ENCODE assay signal across 15 cellular contexts in genomic region chr6:1574895-1575212, GRCh38. TPM values are rescaled to one million over a fixed set of nuclear protein-coding genes. Genes with fewer than 3 reads are reported as not detected.
DNase-seq lines count a peak whose midpoint lies in the region; ATAC-seq and TF ChIP-seq lines count a peak whose summit lies in the region.
"Had no signal": no experiment of that assay in that cellular context is flagged by ENCODE, and none has a peak within 500 bp of the region (broad histone marks: within the 10 kb centered on the region; RNA-seq: fewer than 3 reads in every experiment).

No MANE protein-coding gene starts in this region.

- peak overlapping the region; percentile 92 to 96 for H3K27ac ChIP-seq in breast epithelium
- H3K27ac ChIP-seq in esophagus muscularis mucosa (replicated peaks in 1 of 4): peak overlapping the region; percentile 32 to 71 (median 61)
- no peak overlapping the region for H3K27ac ChIP-seq in neuronal stem cell (replicated peaks; ENCODE audit: low read length)
- H3K27ac ChIP-seq in PC-3 (ENCODE audit: low read length): no peak overlapping the region

- TF ChIP-seq EP300 in esophagus muscularis mucosa (IDR thresholded peaks at IDR 0.05): no peak

- H3K9ac ChIP-seq in neuronal stem cell (ENCODE audit: low read depth, low read length, poor library complexity) (no peak overlapping the region), PC-3 (ENCODE audit: low read length) (no peak overlapping the region)

- no peak overlapping the region for H2BK15ac ChIP-seq in neuronal stem cell (ENCODE audit: low read length)

- H3K4me3 Mint-ChIP-seq in MCF 10A (ENCODE audit: unreplicated experiment) (no peak overlapping the region), type B pancreatic cell (no peak overlapping the region)
- H3K4me3 Mint-ChIP-seq: activated CD4-positive, alpha-beta T cell treated with anti-CD3 and anti-CD28 coated beads, Interleukin-2, amount 10 ng/mL, durations not matched to agents 24 days and 14 days; activated T-cell treated with anti-CD3 and anti-CD28 coated beads, Interleukin-2, amount 50 U/mL, for 4 hours; CD4-positive, CD25-positive, alpha-beta regulatory T cell had no signal

- H3K4me1 Mint-ChIP-seq in MCF 10A (ENCODE audit: insufficient read depth, unreplicated experiment) (no peaks in the 10 kb centered on the region), type B pancreatic cell (ENCODE audit: unreplicated experiment) (peaks cover 24% of the 10 kb centered on the region)
- H3K4me1 Mint-ChIP-seq: activated CD4-positive, alpha-beta T cell treated with anti-CD3 and anti-CD28 coated beads, Interleukin-2, amount 10 ng/mL, durations not matched to agents 24 days and 14 days; CD4-positive, CD25-positive, alpha-beta regulatory T cell had no signal

- H4K91ac ChIP-seq in neuronal stem cell (ENCODE audit: low read depth, low read length, poor library complexity): no peak overlapping the region

- 69% methylated on average over 6 of the region's 6 CpGs for WGBS in esophagus muscularis mucosa
- no CpG with 5 or more reads among the region's 6 CpGs for WGBS in neuronal stem cell (ENCODE audit: extremely low coverage in 2 of 2, insufficient read length in 2 of 2, insufficient replicate concordance in 1 of 2), 2 donors

- no peaks in the 10 kb centered on the region for H3K27me3 Mint-ChIP-seq in MCF 10A (ENCODE audit: insufficient read depth, unreplicated experiment)
- H3K27me3 Mint-ChIP-seq in type B pancreatic cell: peaks cover 12% of the 10 kb centered on the region

- no peak overlapping the region for H2BK5ac ChIP-seq in neuronal stem cell (ENCODE audit: low read length)

- CTCF ChIA-PET in MCF 10A (lab: Yijun Ruan, JAX) (interaction anchor here (0.6 kb wide), 1 partner anchor 20 kb away, joined by 5 read pairs; no protein-coding TSS in a partner anchor), PC-3 (lab: Charles Lee) (interaction anchor here (0.5 kb wide), 1 partner anchor 10 kb away, joined by 4 read pairs; no protein-coding TSS in a partner anchor)

- H2AFZ ChIP-seq in neuronal stem cell (ENCODE audit: low read length) (peak overlapping the region; percentile 80), PC-3 (ENCODE audit: low read length) (no peak overlapping the region)

- H3K36me3 ChIP-seq in breast epithelium (no peaks in the 10 kb centered on the region), esophagus muscularis mucosa (no peaks in the 10 kb centered on the region), neuronal stem cell (replicated peaks in 1 of 2; ENCODE audit: control insufficient read depth in 2 of 2, insufficient read depth in 2 of 2, low read length in 2 of 2) (no peaks in the 10 kb centered on the region), PC-3 (ENCODE audit: low read depth, low read length) (no peaks in the 10 kb centered on the region)
- H3K36me3 ChIP-seq: MG63, transverse colon had no signal

- H3K4me1 ChIP-seq in breast epithelium (peaks cover 0 to 32% of the 10 kb centered on the region in 2 donors), esophagus muscularis mucosa (peaks cover 0 to 31% (median 24%) of the 10 kb centered on the region in 4 donors), neuronal stem cell (ENCODE audit: control insufficient read depth in 2 of 2, insufficient read depth in 1 of 2, low read depth in 1 of 2, low read length in 2 of 2) (peaks cover 3 to 7% of the 10 kb centered on the region in 2 donors), PC-3 (ENCODE audit: insufficient read depth, low read length) (no peaks in the 10 kb centered on the region)

- intact Hi-C loops in breast epithelium (cut with DNase I; ENCODE audit: low total_unique reads) (no loop called here), MCF 10A (cut with micrococcal nuclease) (no loop called here), esophagus muscularis mucosa (cut with DNase I) (no loop called here), PC-3 (cut with micrococcal nuclease) (no loop called here)

- H2BK12ac ChIP-seq in neuronal stem cell (ENCODE audit: low read length): no peak overlapping the region

- H3K27me3 ChIP-seq in breast epithelium: no peaks in the 10 kb centered on the region
- H3K27me3 ChIP-seq in esophagus muscularis mucosa: no peaks in the 10 kb centered on the region
- peaks cover 0 to 14% (median 0%) of the 10 kb centered on the region in 3 experiments for H3K27me3 ChIP-seq in neuronal stem cell (ENCODE audit: control insufficient read depth in 3 of 3, insufficient read depth in 3 of 3, low read depth in 1 of 3, low read length in 3 of 3)
- peaks cover 9% of the 10 kb centered on the region; the same call in 1 of the 2 replicates for H3K27me3 ChIP-seq in PC-3 (ENCODE audit: low read length)
- H3K27me3 ChIP-seq: MG63, transverse colon had no signal

- no peak overlapping the region for H3K4ac ChIP-seq in neuronal stem cell (ENCODE audit: low read length)

- H3K79me1 ChIP-seq in neuronal stem cell (ENCODE audit: low read depth, low read length): no peaks in the 10 kb centered on the region

- no peak overlapping the region for H2BK120ac ChIP-seq in neuronal stem cell (ENCODE audit: low read depth, low read length)

- H3K23ac ChIP-seq in neuronal stem cell (ENCODE audit: low read depth, low read length, poor library complexity): no peak overlapping the region

- DNase-seq in breast epithelium (ENCODE audit: low spot score in 2 of 2): no peak
- DNase-seq in MCF 10A (ENCODE audit: unreplicated experiment): no peak
- no peak for DNase-seq in esophagus muscularis mucosa (ENCODE audit: extremely low spot score)
- DNase-seq in neuronal stem cell (ENCODE audit: low spot score): no peak
- DNase-seq in type B pancreatic cell (ENCODE audit: extremely low spot score, unreplicated experiment): no peak
- no peak for DNase-seq in DMS153 (lab: John Stamatoyannopoulos, UW)
- DNase-seq in PC-3: no peak
- no peak for DNase-seq in NCI-H524 treated with DMSO at 0.1 percent for 48 hours (lab: John Stamatoyannopoulos, UW)
- DNase-seq: 8988T; activated CD4-positive, alpha-beta T cell treated with anti-CD3 and anti-CD28 coated beads, Interleukin-2, amount 10 ng/mL, durations not matched to agents 24 days and 14 days; activated T-cell treated with anti-CD3 and anti-CD28 coated beads, Interleukin-2, amount 50 U/mL, for 4 hours; CD4-positive, CD25-positive, alpha-beta regulatory T cell; cortex of kidney; transverse colon had no signal

- H2AK5ac ChIP-seq in neuronal stem cell (ENCODE audit: low read depth, low read length): no peak overlapping the region

- H3K4me2 ChIP-seq in neuronal stem cell (ENCODE audit: insufficient read depth, low read length, poor library complexity, severe bottlenecking) (no peak overlapping the region), PC-3 (ENCODE audit: low read length) (no peak overlapping the region)

- H3K36me3 Mint-ChIP-seq in MCF 10A (ENCODE audit: insufficient read depth, unreplicated experiment): no peaks in the 10 kb centered on the region
- H3K36me3 Mint-ChIP-seq in type B pancreatic cell: no peaks in the 10 kb centered on the region
- H3K36me3 Mint-ChIP-seq: CD4-positive, CD25-positive, alpha-beta regulatory T cell had no signal

- H3K9me3 ChIP-seq in breast epithelium: no peaks in the 10 kb centered on the region
- H3K9me3 ChIP-seq in esophagus muscularis mucosa: peaks cover 0 to 22% (median 10%) of the 10 kb centered on the region in 4 donors
- H3K9me3 ChIP-seq in neuronal stem cell (replicated peaks in 1 of 2; ENCODE audit: control insufficient read depth in 2 of 2, insufficient read depth in 1 of 2, low read depth in 1 of 2, low read length in 2 of 2): peaks cover 0 to 2% of the 10 kb centered on the region in 2 donors
- H3K9me3 ChIP-seq in PC-3 (ENCODE audit: low read length): peaks cover 9% of the 10 kb centered on the region; the same call in 1 of the 2 replicates
- H3K9me3 ChIP-seq: MG63 had no signal

- H3K4me3 ChIP-seq in breast epithelium: peak overlapping the region in 1 of 3 donors; percentile 61
- H3K4me3 ChIP-seq in esophagus muscularis mucosa: no peak overlapping the region
- no peak overlapping the region for H3K4me3 ChIP-seq in neuronal stem cell (ENCODE audit: low read length in 2 of 2)
- no peak overlapping the region for H3K4me3 ChIP-seq in PC-3 (ENCODE audit: low read length)
- H3K4me3 ChIP-seq: MG63 had no signal

- no peaks in the 10 kb centered on the region for H3F3A ChIP-seq in PC-3 (ENCODE audit: low read length, unreplicated experiment)

- BruUV-seq in MCF 10A (replicated peaks; lab: Mats Ljungman, UMichigan): no TSS peak
- no TSS peak for BruUV-seq in PC-3 (replicated peaks; lab: Mats Ljungman, UMichigan)

- no peak overlapping the region for H4K8ac ChIP-seq in neuronal stem cell (ENCODE audit: low read depth, low read length)

- H3K9me3 Mint-ChIP-seq in MCF 10A (ENCODE audit: unreplicated experiment) (peaks cover 16% of the 10 kb centered on the region), type B pancreatic cell (peaks cover 10% of the 10 kb centered on the region)

- H3K9me2 ChIP-seq in PC-3 (replicated peaks; ENCODE audit: low read length): no peaks in the 10 kb centered on the region

- no peak overlapping the region for H3K14ac ChIP-seq in neuronal stem cell (ENCODE audit: low read length)

- TF ChIP-seq CTCF in breast epithelium (IDR thresholded peaks at IDR 0.05) (no peak), MCF 10A (IDR thresholded peaks at IDR 0.05; ENCODE audit: unreplicated experiment) (no peak), esophagus muscularis mucosa (IDR thresholded peaks at IDR 0.05) (no peak), type B pancreatic cell (conservative IDR thresholded peaks at IDR 0.05) (no peak), PC-3 (conservative IDR thresholded peaks at IDR 0.05; ENCODE audit: low read depth, low read length) (no peak)

- no peaks in the 10 kb centered on the region for H4K20me1 ChIP-seq in PC-3 (ENCODE audit: low read length)

- POLR2A ChIA-PET in MCF 10A (lab: Yijun Ruan, JAX) (interaction anchor here (0.7 kb wide), 1 partner anchor 559 kb away, joined by 3 read pairs; no protein-coding TSS in a partner anchor), PC-3 (lab: Charles Lee; ENCODE audit: unreplicated experiment) (interaction anchor here (0.6 kb wide), 2 partner anchors 50 to 127 kb away, joined by 10 to 21 read pairs; no protein-coding TSS in a partner anchor)

- no peak overlapping the region for H3K18ac ChIP-seq in neuronal stem cell (ENCODE audit: low read length)

- no peak for TF ChIP-seq POLR2A in breast epithelium (IDR thresholded peaks at IDR 0.05)
- TF ChIP-seq POLR2A in esophagus muscularis mucosa (IDR thresholded peaks at IDR 0.05; ENCODE audit: low read depth): no peak

- no peaks in the 10 kb centered on the region for H3K79me2 ChIP-seq in PC-3 (ENCODE audit: low read length)

- H3K27ac Mint-ChIP-seq in MCF 10A (ENCODE audit: low read depth, unreplicated experiment) (no peak overlapping the region), type B pancreatic cell (peak overlapping the region; percentile 31)
- H3K27ac Mint-ChIP-seq: activated CD4-positive, alpha-beta T cell treated with anti-CD3 and anti-CD28 coated beads, Interleukin-2, amount 10 ng/mL, durations not matched to agents 24 days and 14 days; CD4-positive, CD25-positive, alpha-beta regulatory T cell had no signal

- no peak for ATAC-seq in PC-3
- ATAC-seq: activated T-cell treated with anti-CD3 and anti-CD28 coated beads, Interleukin-2, amount 50 U/mL, for 4 hours had no signal

RNA-seq across cellular contexts. Expression of gene FOXC1, which starts 34.9 kb away (rescaled TPM):
- 10 to 100 TPM in 1 of 3 donors, 1 to 10 TPM in 2; 3.7 to 13.2 (median 7.5) TPM for total RNA-seq in breast epithelium
- 16.7 and 16.8 TPM in 2 replicates for total RNA-seq in MCF 10A (2022)
- total RNA-seq in esophagus muscularis mucosa: 10 to 100 TPM in 3 of 4 donors, 1 to 10 TPM in 1; 8.7 to 19.7 (median 16.8) TPM
- 0.52 TPM for polyA plus RNA-seq in neuronal stem cell (2013, experiment 1 of 2)
- polyA plus RNA-seq in neuronal stem cell (2013, experiment 2 of 2): 0.53 TPM
- 20.8 and 53.5 TPM in 2 replicates for total RNA-seq in type B pancreatic cell (ENCODE audit: low replicate concordance)
- total RNA-seq in PC-3 (2014; rRNA removed): 7.3 and 12.0 TPM in 2 replicates
- total RNA-seq: CD4-positive, CD25-positive, alpha-beta regulatory T cell had no signal
- polyA plus RNA-seq: CD4-positive, CD25-positive, alpha-beta regulatory T cell had no signal

Comparison
In these comparisons a context has a peak if more than half of its experiments do, and no peak if none do; other contexts are left out.
1. H3K27ac ChIP-seq: peak in breast epithelium (2 of 2) and esophagus muscularis mucosa (4 of 4); none in neuronal stem cell (single experiment) and PC-3 (single experiment).